Comparison of ENCODE assay signal across 18 cellular contexts in genomic region chr19:19211499-19212432, GRCh38. TPM values are rescaled to one million over a fixed set of nuclear protein-coding genes. Genes with fewer than 3 reads are reported as not detected.
DNase-seq lines count a peak whose midpoint lies in the region; ATAC-seq, FAIRE-seq and TF ChIP-seq lines count a peak whose summit lies in the region.
"Had no signal": no experiment of that assay in that cellular context is flagged by ENCODE, and none has a peak within 500 bp of the region (broad histone marks: within the 10 kb centered on the region; RNA-seq: fewer than 3 reads in every experiment).

TSS of gene NCAN (plus strand) at chr19:19211958. CDS start at chr19:19216954, 4,996 bp downstream.

- BruUV-seq in K562 (replicated peaks; lab: Mats Ljungman, UMichigan), result no TSS peak

- no peak for TF ChIP-seq EP300 in K562 (IDR thresholded peaks at IDR 0.05; ENCODE audit: low read length)

- no peaks in the 10 kb centered on the region; the same call in 1 of the 2 replicates for H4K20me1 ChIP-seq in K562 (replicated peaks; ENCODE audit: control insufficient read depth, insufficient read depth, low read length)

- TF ChIP-seq POLR2A in K562 (conservative IDR thresholded peaks at IDR 0.05), result no peak

- no peak within 1 kb of the TSS for H2AFZ ChIP-seq in K562 (ENCODE audit: low read depth, low read length)

- ATAC-seq in K562, result peak; percentile 13; the same call in 2 of the 3 replicates
- ATAC-seq in GM21423 (IDR thresholded peaks at IDR 0.05; ENCODE audit: unreplicated experiment), result no peak
- ATAC-seq in HG03025 (IDR thresholded peaks at IDR 0.05; ENCODE audit: low FRiP score, unreplicated experiment), result no peak
- ATAC-seq in HG02678 (IDR thresholded peaks at IDR 0.05; ENCODE audit: unreplicated experiment), result no peak
- ATAC-seq: naive thymus-derived CD8-positive, alpha-beta T cell; stimulated activated naive CD8-positive, alpha-beta T cell treated with anti-CD3 and anti-CD28 coated beads, Interleukin-15, amount 100 ng/mL, for 72 hours had no signal

- no peak for TF ChIP-seq CTCF in K562 (IDR thresholded peaks at IDR 0.05 in 2 of 3, conservative IDR thresholded peaks at IDR 0.05 in 1 of 3; ENCODE audit: insufficient read depth in 2 of 3, low read depth in 1 of 3, low read length in 3 of 3)

- H3K27ac ChIP-seq in K562 (ENCODE audit: extremely low read depth, low read depth, low read length), result no peak within 1 kb of the TSS
- H3K27ac ChIP-seq: BLaER1 had no signal

- in situ Hi-C loops in K562 (cut with MboI), result no loop called here

- H3K4me1 ChIP-seq in K562 (replicated peaks in 1 of 2; ENCODE audit: control insufficient read depth in 2 of 2, insufficient read depth in 2 of 2, low read length in 2 of 2), result peaks cover 8 to 21% of the 10 kb centered on the region in 2 experiments; a peak in 4 of 5 replicates
- H3K4me1 ChIP-seq: BLaER1, HAP-1 had no signal

- CTCF ChIA-PET in K562 (lab: Yijun Ruan, JAX; ENCODE audit: low intra/inter-chr PET ratio), result no interaction called here

- POLR2A ChIA-PET in K562 (lab: Yijun Ruan, JAX), result no interaction called here

- no peak within 1 kb of the TSS for H3K9ac ChIP-seq in K562 (ENCODE audit: insufficient read depth in 1 of 2, low read depth in 2 of 2, low read length in 2 of 2)
- H3K9ac ChIP-seq: BLaER1 had no signal

- WGBS in K562 (ENCODE audit: insufficient coverage, low coverage, missing lambda C conversion rate), result 3% methylated on average over 30 of the region's 54 CpGs

- DNase-seq in ELF-1 (ENCODE audit: low read depth, low spot score), result peak; percentile 51
- peak; percentile 19 for DNase-seq in NCI-H1092 (lab: John Stamatoyannopoulos, UW)
- peak in 3 of 4 experiments; percentile 39 to 65 (median 58) for DNase-seq in K562 (ENCODE audit: extremely low read depth in 1 of 4, low spot score in 3 of 4)
- peak; percentile 46 for DNase-seq in left kidney (ENCODE audit: low read depth, low spot score)
- no peak for DNase-seq in dermis blood vessel endothelial cell
- DNase-seq: activated CD8-positive, alpha-beta memory T cell treated with anti-CD3 and anti-CD28 coated beads for 24 hours; activated gamma-delta T cell treated with Interleukin-2 at 50 U/mL for 16 hours; naive thymus-derived CD8-positive, alpha-beta T cell; stimulated activated naive CD8-positive, alpha-beta T cell treated with anti-CD3 and anti-CD28 coated beads, Interleukin-15, amount 100 ng/mL, for 72 hours had no signal

- no peaks in the 10 kb centered on the region for H3K36me3 ChIP-seq in K562 (ENCODE audit: control insufficient read depth, insufficient read depth, low read length)
- H3K36me3 ChIP-seq: BLaER1, HAP-1 had no signal

- no peaks in the 10 kb centered on the region for H3K9me3 ChIP-seq in K562 (replicated peaks; ENCODE audit: control insufficient read depth, insufficient read depth, low read depth, low read length)
- H3K9me3 ChIP-seq: BLaER1, HAP-1 had no signal

- H3K4me3 ChIP-seq in K562, result no peak within 1 kb of the TSS
- H3K4me3 ChIP-seq: BLaER1, HAP-1 had no signal

- peaks cover 3% of the 10 kb centered on the region for H3K9me1 ChIP-seq in K562 (ENCODE audit: control insufficient read depth, insufficient read depth, low read length)

- intact Hi-C loops in K562 (cut with micrococcal nuclease), result no loop called here

- no peak within 1 kb of the TSS for H3K4me2 ChIP-seq in K562 (ENCODE audit: insufficient read depth, low read length)
- H3K4me2 ChIP-seq: BLaER1 had no signal

- TF ChIP-seq RAD21 in K562 (CRISPR knock-in tag; conservative IDR thresholded peaks at IDR 0.05 in 1 of 2, IDR thresholded peaks at IDR 0.05 in 1 of 2), result no peak

- no peaks in the 10 kb centered on the region for H3K79me2 ChIP-seq in K562 (ENCODE audit: control insufficient read depth, insufficient read depth, low read length)

- FAIRE-seq in K562 (lab: Jason Lieb, UNC), result no peak
- FAIRE-seq: endothelial cell of umbilical vein had no signal

- peaks cover 4 to 33% of the 10 kb centered on the region in 2 experiments for H3K27me3 ChIP-seq in K562 (ENCODE audit: control insufficient read depth in 2 of 2, insufficient read depth in 2 of 2, low read length in 2 of 2)

TF ChIP-seq in K562, 482 proteins besides CTCF, POLR2A, EP300 and RAD21:
- TF ChIP-seq BRD4 (IDR thresholded peaks at IDR 0.05), result no peak
- TF ChIP-seq DMBX1 (CRISPR knock-in tag; IDR thresholded peaks at IDR 0.05; ENCODE audit: borderline replicate concordance), result no peak
- no peak for TF ChIP-seq RFX5 (IDR thresholded peaks at IDR 0.05; ENCODE audit: low read depth, low read length)
- no peak for TF ChIP-seq PKNOX1 (IDR thresholded peaks at IDR 0.05)
- peak; percentile 81 to 83 for TF ChIP-seq NRF1 (conservative IDR thresholded peaks at IDR 0.05 in 1 of 2, IDR thresholded peaks at IDR 0.05 in 1 of 2)
- TF ChIP-seq NONO (IDR thresholded peaks at IDR 0.05; ENCODE audit: low read depth in 2 of 2, low read length in 1 of 2), result no peak
- peak; percentile 85 for TF ChIP-seq ESRRA (IDR thresholded peaks at IDR 0.05; ENCODE audit: borderline replicate concordance, low read depth)
- peak; percentile 66 for TF ChIP-seq RBM25 (IDR thresholded peaks at IDR 0.05; ENCODE audit: low read depth, low read length, severe bottlenecking)
- no peak for TF ChIP-seq TCF3 (CRISPR knock-in tag; IDR thresholded peaks at IDR 0.05)
- TF ChIP-seq BCOR (IDR thresholded peaks at IDR 0.05), result peak; percentile 74; the same call in 1 of the 2 replicates
- TF ChIP-seq KDM1A (IDR thresholded peaks at IDR 0.05), result 0 out of 4 replicates have a peak, but pooled peaks of 1 of the 2 experiments have one; percentile 19
- TF ChIP-seq PCBP1 (IDR thresholded peaks at IDR 0.05; ENCODE audit: low read depth, low read length, poor library complexity, severe bottlenecking), result peak; percentile 51

RNA-seq across cellular contexts. Expression of gene NCAN, which starts in this region (rescaled TPM):
- total RNA-seq in K562 (2011; cell fraction: chromatin; rRNA removed; ENCODE audit: low replicate concordance), result 0.14 TPM in 1 of 2 replicates, not detected in the other
- under 0.01 and 0.17 TPM in 2 replicates for total RNA-seq in K562 (2011; cell fraction: nucleolus; rRNA removed)
- 0.15 TPM in 1 of 2 replicates, not detected in the other for total RNA-seq in K562 (2011; cell fraction: nucleoplasm; rRNA removed)
- total RNA-seq in K562 (2014; rRNA removed) (not detected in 2 replicates), K562 (2014; rRNA removed; fragmentation: Illumina TruSeq; extraction: Trizol) (not detected in 2 replicates), K562 (2015; rRNA removed; fragmentation: Illumina TruSeq; extraction: Trizol) (not detected in 2 replicates), K562 (2021) (0.04 and 0.07 TPM in 2 replicates), dermis blood vessel endothelial cell (not detected in 2 replicates)
- polyA plus RNA-seq in K562 (2011; rRNA removed) (not detected in 2 replicates), K562 (2014; fragmentation: Illumina TruSeq; extraction: Trizol) (not detected in 2 replicates), K562 (2014; fragmentation: Nextera tagmentation; extraction: Ambion mirVana) (not detected), K562 (2014; rRNA removed) (not detected in 2 replicates)
- polyA plus RNA-seq in K562 (2011; cell fraction: cytosol; rRNA removed), result 0.04 TPM in 1 of 2 replicates, not detected in the other
- 0.03 TPM in 1 of 2 replicates, not detected in the other for polyA plus RNA-seq in K562 (2011; cell fraction: nucleus; rRNA removed)
- 0.04 and 0.05 TPM in 2 replicates for polyA plus RNA-seq in K562 (2012)
- polyA minus RNA-seq in K562 (2011; rRNA and poly(A)+ RNA removed), result not detected in 2 replicates
- not detected in 2 replicates for polyA minus RNA-seq in K562 (2011; cell fraction: cytosol; rRNA and poly(A)+ RNA removed)
- 0.11 TPM in 1 of 2 replicates, not detected in the other for polyA minus RNA-seq in K562 (2011; cell fraction: nucleus; rRNA and poly(A)+ RNA removed)
- total RNA-seq: endothelial cell of umbilical vein; glomerular endothelial cell; liver; naive thymus-derived CD8-positive, alpha-beta T cell; skeletal muscle tissue had no signal
- polyA plus RNA-seq: endothelial cell of umbilical vein; naive thymus-derived CD8-positive, alpha-beta T cell had no signal

Comparison
In these comparisons a context has a peak if more than half of its experiments do, and no peak if none do; other contexts are left out.
1. Peak in DNase-seq and ATAC-seq in K562; RNA of the gene not detected or under 1 TPM.